ENCODE assay signal across 8 cellular contexts in the genomic region with DNA sequence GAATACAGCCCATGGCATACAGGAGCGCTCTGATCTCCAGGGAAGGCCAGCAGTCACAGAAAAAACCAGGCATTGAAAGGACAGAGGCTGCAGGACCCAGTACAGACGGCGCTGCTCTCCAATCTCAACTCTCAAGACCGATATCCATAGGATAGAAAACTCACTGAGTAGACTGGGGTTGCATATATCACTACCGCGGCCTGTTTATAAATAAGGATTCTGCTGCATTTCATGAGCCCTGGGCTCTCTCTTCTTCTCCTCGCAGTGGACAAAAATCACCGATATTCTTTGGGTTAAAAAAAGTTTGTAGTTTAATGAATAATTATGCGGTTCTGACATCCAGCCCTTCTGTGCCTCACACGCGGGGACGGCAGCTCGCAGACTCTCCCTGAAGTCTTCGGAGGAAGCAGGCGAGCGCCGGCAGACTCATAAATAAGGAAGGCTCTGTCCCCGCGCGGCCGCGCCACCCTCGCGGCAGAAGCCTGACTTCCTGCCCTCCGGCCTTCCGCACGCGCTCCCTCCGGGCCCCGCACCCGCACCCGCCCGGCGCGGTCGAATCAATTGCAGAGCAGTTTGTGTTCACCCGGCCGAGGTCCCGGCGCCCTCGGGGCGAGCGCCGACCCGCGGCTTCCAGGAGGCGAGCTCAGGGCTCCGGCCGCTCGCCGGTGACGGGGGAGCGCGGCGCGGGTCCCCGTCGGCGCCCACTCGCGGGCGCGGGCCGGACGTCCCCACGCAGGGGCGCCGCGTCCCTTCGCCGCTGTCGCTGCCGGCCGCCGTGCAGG.
DNase-seq lines count a peak whose midpoint lies in the region; ATAC-seq and TF ChIP-seq lines count a peak whose summit lies in the region.

A gene with protein sequence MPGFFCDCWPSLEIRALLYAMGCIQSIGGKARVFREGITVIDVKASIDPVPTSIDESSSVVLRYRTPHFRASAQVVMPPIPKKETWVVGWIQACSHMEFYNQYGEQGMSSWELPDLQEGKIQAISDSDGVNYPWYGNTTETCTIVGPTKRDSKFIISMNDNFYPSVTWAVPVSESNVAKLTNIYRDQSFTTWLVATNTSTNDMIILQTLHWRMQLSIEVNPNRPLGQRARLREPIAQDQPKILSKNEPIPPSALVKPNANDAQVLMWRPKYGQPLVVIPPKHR (minus strand): TSS at position 404 of the 782 bp plus-strand sequence. CDS start 331 bp downstream, at position 73.

- peak within 1 kb of the TSS; percentile 85 for H3K4me3 ChIP-seq in OCI-LY3 (ENCODE audit: low read length)
- H3K4me3 ChIP-seq in astrocyte of the cerebellum (ENCODE audit: low read depth, low read length), result peak within 1 kb of the TSS; percentile 40

- peaks cover 41% of the 10 kb centered on the region for H3K4me1 ChIP-seq in OCI-LY3 (ENCODE audit: low read length)

- peak; percentile 29 for ATAC-seq in stimulated activated memory B cell treated with anti-CD40 and anti-IgM and Interleukin-4, amounts not matched to agents 10 μg/mL and 1 μg/mL and 100 μg/mL, for 72 hours
- no peak for ATAC-seq in GM19328 (IDR thresholded peaks at IDR 0.05; ENCODE audit: unreplicated experiment)
- ATAC-seq in HG03342 (IDR thresholded peaks at IDR 0.05; ENCODE audit: unreplicated experiment), result no peak

- TF ChIP-seq POLR2A in GM18526 (IDR thresholded peaks at IDR 0.05; ENCODE audit: extremely low read depth, insufficient read length), result peak; percentile 11

- H3K9me3 ChIP-seq in OCI-LY3 (ENCODE audit: insufficient read depth, low read length), result no peaks in the 10 kb centered on the region

- H2AFZ ChIP-seq in OCI-LY3 (ENCODE audit: low read depth, low read length), result peak within 1 kb of the TSS; percentile 34; the same call in 1 of the 2 replicates

- peaks cover 54% of the 10 kb centered on the region for H3K79me2 ChIP-seq in OCI-LY3 (ENCODE audit: low read length)

- TF ChIP-seq CTCF in OCI-LY3 (IDR thresholded peaks at IDR 0.05; ENCODE audit: low read depth, low read length) (no peak), astrocyte of the cerebellum (IDR thresholded peaks at IDR 0.05; ENCODE audit: low read depth, low read length, missing control alignments) (no peak)

- peaks cover 57% of the 10 kb centered on the region for H3K4me1 Mint-ChIP-seq in stimulated activated memory B cell treated with anti-CD40 and anti-IgM and Interleukin-4, amounts not matched to agents 10 μg/mL and 1 μg/mL and 100 μg/mL, for 72 hours

- in situ Hi-C loops in astrocyte of the cerebellum (cut with HindIII; ENCODE audit: low sequenced_read_pairs), result no loop called here

- peaks cover 7% of the 10 kb centered on the region for H3K36me3 ChIP-seq in OCI-LY3 (replicated peaks; ENCODE audit: low read depth, low read length)

- peak within 1 kb of the TSS; percentile 97 for H3K27ac Mint-ChIP-seq in stimulated activated memory B cell treated with anti-CD40 and anti-IgM and Interleukin-4, amounts not matched to agents 10 μg/mL and 1 μg/mL and 100 μg/mL, for 72 hours

- H3K27me3 ChIP-seq in OCI-LY3 (ENCODE audit: low read depth, low read length), result peaks cover 3% of the 10 kb centered on the region; the same call in 1 of the 2 replicates

- H4K20me1 ChIP-seq in OCI-LY3 (ENCODE audit: insufficient read depth, low read length), result no peaks in the 10 kb centered on the region

- H3K36me3 Mint-ChIP-seq in stimulated activated memory B cell treated with anti-CD40 and anti-IgM and Interleukin-4, amounts not matched to agents 10 μg/mL and 1 μg/mL and 100 μg/mL, for 72 hours, result peaks cover 5% of the 10 kb centered on the region

- peaks cover 6% of the 10 kb centered on the region for H3K27me3 Mint-ChIP-seq in stimulated activated memory B cell treated with anti-CD40 and anti-IgM and Interleukin-4, amounts not matched to agents 10 μg/mL and 1 μg/mL and 100 μg/mL, for 72 hours

- DNase-seq in astrocyte of the cerebellum (ENCODE audit: low read depth), result no peak
- DNase-seq in iris pigment epithelial cell (ENCODE audit: low read depth), result peak; percentile 13
- no peak for DNase-seq in NCI-H345 treated with DMSO at 0.1 percent for 48 hours (lab: John Stamatoyannopoulos, UW; ENCODE audit: unreplicated experiment)

- peak within 1 kb of the TSS; percentile 86 for H3K27ac ChIP-seq in OCI-LY3 (ENCODE audit: low read length)

- H3K9me3 Mint-ChIP-seq in stimulated activated memory B cell treated with anti-CD40 and anti-IgM and Interleukin-4, amounts not matched to agents 10 μg/mL and 1 μg/mL and 100 μg/mL, for 72 hours, result no peaks in the 10 kb centered on the region

- H3K9ac ChIP-seq in OCI-LY3 (ENCODE audit: low read length), result peak within 1 kb of the TSS; percentile 97

- peak within 1 kb of the TSS; percentile 100 for H3K4me3 Mint-ChIP-seq in stimulated activated memory B cell treated with anti-CD40 and anti-IgM and Interleukin-4, amounts not matched to agents 10 μg/mL and 1 μg/mL and 100 μg/mL, for 72 hours

- peak within 1 kb of the TSS; percentile 97 for H3K4me2 ChIP-seq in OCI-LY3 (ENCODE audit: low read length)
